ENCODE assay signal across 2 cellular contexts in the genomic region with DNA sequence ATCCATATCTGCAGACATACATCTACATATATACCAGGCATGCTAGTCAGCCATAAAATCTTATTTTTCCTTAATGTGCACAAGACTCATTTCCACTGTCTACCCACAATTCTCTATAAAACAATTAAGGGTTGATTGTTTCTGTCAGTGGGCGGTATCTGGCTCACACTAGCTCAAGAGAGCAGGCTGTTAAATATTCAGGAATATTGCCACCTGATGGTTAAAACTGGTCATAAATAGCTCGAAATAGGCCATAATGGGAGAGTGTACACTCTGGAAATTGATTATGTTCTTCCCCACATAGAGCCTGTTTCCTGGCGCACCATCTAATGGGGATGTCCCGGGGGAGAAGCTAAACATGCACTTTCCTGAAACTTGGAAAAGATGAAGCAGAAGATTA.
TF ChIP-seq lines count a peak whose summit lies in the region.

No MANE protein-coding gene starts in this region.

TF ChIP-seq in liver, 16 proteins besides CTCF, POLR2A, EP300 and RAD21 (continued from another document):
- TF ChIP-seq, protein P1, sequence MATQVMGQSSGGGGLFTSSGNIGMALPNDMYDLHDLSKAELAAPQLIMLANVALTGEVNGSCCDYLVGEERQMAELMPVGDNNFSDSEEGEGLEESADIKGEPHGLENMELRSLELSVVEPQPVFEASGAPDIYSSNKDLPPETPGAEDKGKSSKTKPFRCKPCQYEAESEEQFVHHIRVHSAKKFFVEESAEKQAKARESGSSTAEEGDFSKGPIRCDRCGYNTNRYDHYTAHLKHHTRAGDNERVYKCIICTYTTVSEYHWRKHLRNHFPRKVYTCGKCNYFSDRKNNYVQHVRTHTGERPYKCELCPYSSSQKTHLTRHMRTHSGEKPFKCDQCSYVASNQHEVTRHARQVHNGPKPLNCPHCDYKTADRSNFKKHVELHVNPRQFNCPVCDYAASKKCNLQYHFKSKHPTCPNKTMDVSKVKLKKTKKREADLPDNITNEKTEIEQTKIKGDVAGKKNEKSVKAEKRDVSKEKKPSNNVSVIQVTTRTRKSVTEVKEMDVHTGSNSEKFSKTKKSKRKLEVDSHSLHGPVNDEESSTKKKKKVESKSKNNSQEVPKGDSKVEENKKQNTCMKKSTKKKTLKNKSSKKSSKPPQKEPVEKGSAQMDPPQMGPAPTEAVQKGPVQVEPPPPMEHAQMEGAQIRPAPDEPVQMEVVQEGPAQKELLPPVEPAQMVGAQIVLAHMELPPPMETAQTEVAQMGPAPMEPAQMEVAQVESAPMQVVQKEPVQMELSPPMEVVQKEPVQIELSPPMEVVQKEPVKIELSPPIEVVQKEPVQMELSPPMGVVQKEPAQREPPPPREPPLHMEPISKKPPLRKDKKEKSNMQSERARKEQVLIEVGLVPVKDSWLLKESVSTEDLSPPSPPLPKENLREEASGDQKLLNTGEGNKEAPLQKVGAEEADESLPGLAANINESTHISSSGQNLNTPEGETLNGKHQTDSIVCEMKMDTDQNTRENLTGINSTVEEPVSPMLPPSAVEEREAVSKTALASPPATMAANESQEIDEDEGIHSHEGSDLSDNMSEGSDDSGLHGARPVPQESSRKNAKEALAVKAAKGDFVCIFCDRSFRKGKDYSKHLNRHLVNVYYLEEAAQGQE (IDR thresholded peaks at IDR 0.05) = no peak
- no peak for TF ChIP-seq RXRA (IDR thresholded peaks at IDR 0.05)

TF ChIP-seq in HepG2, 621 proteins besides CTCF, POLR2A, EP300 and RAD21 (continued from another document):
- TF ChIP-seq KDM5A (IDR thresholded peaks at IDR 0.05; ENCODE audit: borderline replicate concordance, low read length) (no peak), E2F1 (CRISPR knock-in tag; IDR thresholded peaks at IDR 0.05) (no peak), ZNF766 (CRISPR knock-in tag; IDR thresholded peaks at IDR 0.05; ENCODE audit: borderline replicate concordance) (no peak)
- TF ChIP-seq, protein P2, sequence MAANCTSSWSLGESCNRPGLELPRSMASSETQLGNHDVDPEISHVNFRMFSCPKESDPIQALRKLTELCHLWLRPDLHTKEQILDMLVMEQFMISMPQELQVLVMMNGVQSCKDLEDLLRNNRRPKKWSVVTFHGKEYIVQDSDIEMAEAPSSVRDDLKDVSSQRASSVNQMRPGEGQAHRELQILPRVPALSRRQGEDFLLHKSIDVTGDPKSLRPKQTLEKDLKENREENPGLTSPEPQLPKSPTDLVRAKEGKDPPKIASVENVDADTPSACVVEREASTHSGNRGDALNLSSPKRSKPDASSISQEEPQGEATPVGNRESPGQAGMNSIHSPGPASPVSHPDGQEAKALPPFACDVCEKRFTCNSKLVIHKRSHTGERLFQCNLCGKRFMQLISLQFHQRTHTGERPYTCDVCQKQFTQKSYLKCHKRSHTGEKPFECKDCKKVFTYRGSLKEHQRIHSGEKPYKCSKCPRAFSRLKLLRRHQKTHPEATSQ (CRISPR knock-in tag; IDR thresholded peaks at IDR 0.05; ENCODE audit: borderline replicate concordance) = no peak
